In genomic region chr18:59701272-59701671, GRCh38 we compare ENCODE assay signal across 1 cellular context.
TF ChIP-seq lines count a peak whose summit lies in the region.

No MANE protein-coding gene starts in this region.

TF ChIP-seq in GM12878, 131 proteins besides CTCF, POLR2A, EP300 and RAD21 (continued from another document):
- TF ChIP-seq ZNF687 (IDR thresholded peaks at IDR 0.05) (no peak), RFX5 (IDR thresholded peaks at IDR 0.05; ENCODE audit: low read depth, low read length) (no peak)
